ENCODE assay signal across 20 cellular contexts in genomic region chr4:176782794-176783193, GRCh38. TPM values are rescaled to one million over a fixed set of nuclear protein-coding genes. Genes with fewer than 3 reads are reported as not detected.
DNase-seq lines count a peak whose midpoint lies in the region; TF ChIP-seq lines count a peak whose summit lies in the region.
"Had no signal": no experiment of that assay in that cellular context is flagged by ENCODE, and none has a peak within 500 bp of the region (broad histone marks: within the 10 kb centered on the region; RNA-seq: fewer than 3 reads in every experiment).

No MANE protein-coding gene starts in this region.

- TF ChIP-seq CTCF in foreskin fibroblast (IDR thresholded peaks at IDR 0.05; ENCODE audit: low read depth, low read length) (no peak), thyroid gland (IDR thresholded peaks at IDR 0.05) (no peak)

- peak overlapping the region; percentile 49 to 71 (median 66) for H3K27ac ChIP-seq in thyroid gland
- H3K27ac ChIP-seq: colonic mucosa had no signal

- H3K36me3 ChIP-seq in adipocyte (ENCODE audit: control insufficient read depth, insufficient read depth, low read length, severe bottlenecking) (no peaks in the 10 kb centered on the region), thyroid gland (no peaks in the 10 kb centered on the region)
- H3K36me3 ChIP-seq: BE2C, colonic mucosa, MG63 had no signal

- H3K4me1 ChIP-seq in adipocyte (ENCODE audit: control insufficient read depth, insufficient read depth, low read length) (peaks cover 54% of the 10 kb centered on the region), thyroid gland (peaks cover 59 to 69% of the 10 kb centered on the region in 2 donors)
- H3K4me1 ChIP-seq: BE2C, colonic mucosa had no signal

- H3K9me3 ChIP-seq in adipocyte (ENCODE audit: control insufficient read depth, low read length), result no peaks in the 10 kb centered on the region
- no peaks in the 10 kb centered on the region for H3K9me3 ChIP-seq in thyroid gland
- H3K9me3 ChIP-seq: BE2C, colonic mucosa, MG63 had no signal

- intact Hi-C loops in thyroid gland (cut with DNase I), result no loop called here

- no peak for TF ChIP-seq POLR2A in thyroid gland (IDR thresholded peaks at IDR 0.05)

- DNase-seq in GM03348 (ENCODE audit: low spot score), result peak; percentile 39
- peak; percentile 45 for DNase-seq in adipocyte (ENCODE audit: low read depth)
- DNase-seq in foreskin fibroblast, result peak in 1 of 2 donors; percentile 57
- peak; percentile 47 to 55 for DNase-seq in thyroid gland
- DNase-seq in NCI-H2107 treated with DMSO at 0.1 percent for 48 hours (lab: John Stamatoyannopoulos, UW; ENCODE audit: unreplicated experiment), result no peak
- DNase-seq in 8988T, result no peak
- DNase-seq in central memory CD4-positive, alpha-beta T cell, result no peak
- DNase-seq: activated CD4-positive, alpha-beta T cell treated with anti-CD3 and anti-CD28 coated beads for 1 hour; activated CD8-positive, alpha-beta memory T cell treated with anti-CD3 and anti-CD28 coated beads for 24 hours; activated T-cell treated with anti-CD3 and anti-CD28 coated beads, Interleukin-2, amount 50 U/mL, for 48 hours; BE2C; colonic mucosa; foreskin melanocyte; kidney; MG63; naive B cell; NCI-H526 treated with DMSO at 0.1 percent for 48 hours; stimulated activated naive CD4-positive, alpha-beta T cell had no signal

- H3K27me3 ChIP-seq in adipocyte (replicated peaks; ENCODE audit: control insufficient read depth, insufficient read depth, low read length) (no peaks in the 10 kb centered on the region), thyroid gland (no peaks in the 10 kb centered on the region)
- H3K27me3 ChIP-seq: BE2C, colonic mucosa, MG63 had no signal

- 11 to 19% methylated on average over 2 of the region's 2 CpGs for WGBS in thyroid gland, 2 donors

- H3K4me3 ChIP-seq in adipocyte (ENCODE audit: low read length), result peak overlapping the region; percentile 36
- peak overlapping the region; percentile 12 to 25 for H3K4me3 ChIP-seq in foreskin fibroblast (ENCODE audit: low read depth in 1 of 2, low read length in 2 of 2)
- H3K4me3 ChIP-seq in thyroid gland (replicated peaks in 1 of 3), result no peak overlapping the region
- H3K4me3 ChIP-seq: colonic mucosa, lung, MG63 had no signal

- peak overlapping the region; percentile 47 for H3K9ac ChIP-seq in adipocyte (ENCODE audit: low read length)

RNA-seq across cellular contexts. Expression of gene VEGFC, which starts 9.9 kb away (rescaled TPM):
- total RNA-seq in thyroid gland, result 10 to 100 TPM; 34.4 to 58.7 (median 43.0) TPM
- total RNA-seq: activated naive CD4-positive, alpha-beta T cell treated with anti-CD3 and anti-CD28 coated beads, Interleukin-2, amount 50 U/mL, for 72 hours had no signal

Comparison
In these comparisons a context has a peak if more than half of its experiments do, and no peak if none do; other contexts are left out.
1. DNase-seq: peak in GM03348 (single experiment), adipocyte (single experiment) and thyroid gland (2 of 2); none in NCI-H2107 treated with DMSO at 0.1 percent for 48 hours (single experiment), 8988T (single experiment) and central memory CD4-positive, alpha-beta T cell (single experiment).
2. H3K4me3 ChIP-seq: peak in adipocyte (single experiment) and foreskin fibroblast (2 of 2); none in thyroid gland (0 of 3).